Comparison of ENCODE assay signal across 17 cellular contexts in the genomic region with DNA sequence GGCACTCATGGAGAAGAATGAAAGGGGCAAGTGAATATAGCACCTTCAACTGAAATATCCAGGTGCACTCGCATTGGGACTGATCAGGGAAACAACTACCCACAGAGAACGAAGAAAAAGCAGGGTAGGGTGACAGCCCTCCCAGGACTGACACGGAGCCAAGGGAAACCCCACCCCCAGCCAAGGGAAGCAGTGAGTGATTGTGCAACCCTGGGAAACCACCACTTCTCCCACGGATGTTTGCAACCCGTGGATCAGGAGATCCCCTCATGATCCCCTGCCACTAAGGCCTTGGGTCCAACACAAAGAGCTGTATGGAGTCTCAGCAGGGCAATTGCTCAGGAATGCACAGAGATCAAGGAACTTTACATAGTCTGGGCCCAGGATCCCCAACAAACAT.
DNase-seq lines count a peak whose midpoint lies in the region; ATAC-seq, FAIRE-seq and TF ChIP-seq lines count a peak whose summit lies in the region.
"Had no signal": no experiment of that assay in that cellular context is flagged by ENCODE, and none has a peak within 500 bp of the region (broad histone marks: within the 10 kb centered on the region; RNA-seq: fewer than 3 reads in every experiment).

No MANE protein-coding gene starts in this region.

- H2AFZ ChIP-seq in GM12878 (ENCODE audit: control insufficient read depth, low read depth, low read length) (no peak overlapping the region), trophoblast cell (ENCODE audit: insufficient read depth, low read length, poor library complexity) (no peak overlapping the region)

- no peak for TF ChIP-seq CTCF in GM12878 (IDR thresholded peaks at IDR 0.05 in 2 of 3, conservative IDR thresholded peaks at IDR 0.05 in 1 of 3; ENCODE audit: control insufficient read depth in 2 of 3, extremely low read depth in 1 of 3, insufficient read depth in 1 of 3, low read depth in 3 of 3, low read length in 3 of 3)
- TF ChIP-seq CTCF in fibroblast of pulmonary artery (IDR thresholded peaks at IDR 0.05; ENCODE audit: low read length, missing control alignments): no peak

- no peak for TF ChIP-seq RAD21 in GM12878 (IDR thresholded peaks at IDR 0.05; ENCODE audit: insufficient read depth, low read depth, low read length)

- H2AK5ac ChIP-seq in trophoblast cell (ENCODE audit: low read length): no peak overlapping the region

- SMC1A ChIA-PET in GM12878 (lab: Charles Lee; ENCODE audit: uncharacterized antibody, unreplicated experiment): interaction anchor here (0.9 to 1.5 kb wide), 2 partner anchors 16 to 40 kb away, joined by 4 read pairs; no protein-coding TSS in a partner anchor

- no peak overlapping the region for H4K91ac ChIP-seq in trophoblast cell (ENCODE audit: low read depth, low read length)

- H3K4ac ChIP-seq in trophoblast cell (ENCODE audit: low read depth, low read length): no peak overlapping the region

- no TSS peak for BruUV-seq in GM12878 (replicated peaks; lab: Mats Ljungman, UMichigan)

- POLR2A ChIA-PET in GM12878 (lab: Charles Lee): no interaction called here

- 11% methylated on average over 5 of the region's 5 CpGs for WGBS in GM12878 (ENCODE audit: insufficient coverage, insufficient replicate concordance, low lambda C conversion rate, missing lambda C conversion rate)
- no CpG with 5 or more reads among the region's 5 CpGs for WGBS in trophoblast cell (ENCODE audit: extremely low coverage, insufficient coverage, insufficient read length)

- no peaks in the 10 kb centered on the region for H3K27me3 ChIP-seq in NT2/D1 (ENCODE audit: insufficient read depth, insufficient read length)
- no peaks in the 10 kb centered on the region for H3K27me3 ChIP-seq in GM12878 (replicated peaks in 1 of 2; ENCODE audit: control insufficient read depth in 2 of 2, insufficient read depth in 2 of 2, low read length in 1 of 2)
- H3K27me3 ChIP-seq in trophoblast cell (ENCODE audit: insufficient read depth, low read length): no peaks in the 10 kb centered on the region

- H2BK12ac ChIP-seq in trophoblast cell (ENCODE audit: low read length): no peak overlapping the region

- H3K79me2 ChIP-seq in GM12878 (ENCODE audit: control insufficient read depth, insufficient read depth, low read length) (no peaks in the 10 kb centered on the region), trophoblast cell (ENCODE audit: control insufficient read depth, insufficient read depth, low read length, poor library complexity) (no peaks in the 10 kb centered on the region)

- H2BK5ac ChIP-seq in trophoblast cell (ENCODE audit: low read depth, low read length, poor library complexity): no peak overlapping the region

- no peak for FAIRE-seq in GM12878 (lab: Jason Lieb, UNC)
- FAIRE-seq: D721Med had no signal

- no peak overlapping the region for H3K4me2 ChIP-seq in GM12878 (ENCODE audit: control insufficient read depth, insufficient read depth)
- no peak overlapping the region for H3K4me2 ChIP-seq in trophoblast cell (ENCODE audit: low read length)
- H3K4me2 ChIP-seq: BLaER1 had no signal

- peak overlapping the region; percentile 19 for H4K8ac ChIP-seq in trophoblast cell (ENCODE audit: low read depth, low read length)

- H3K27ac ChIP-seq in GM12878 (ENCODE audit: control insufficient read depth, insufficient read depth) (no peak overlapping the region), trophoblast cell (ENCODE audit: low read depth, low read length) (no peak overlapping the region)
- H3K27ac ChIP-seq: BLaER1 had no signal

- H2BK120ac ChIP-seq in trophoblast cell (ENCODE audit: insufficient read depth, low read length, poor library complexity): no peak overlapping the region

- H3K4me1 ChIP-seq in NT2/D1 (ENCODE audit: insufficient read depth, insufficient read length) (no peaks in the 10 kb centered on the region), GM12878 (ENCODE audit: control insufficient read depth, insufficient read depth, low read length) (no peaks in the 10 kb centered on the region; the same call in 1 of the 2 replicates), trophoblast cell (ENCODE audit: control insufficient read depth in 1 of 2, insufficient read depth in 2 of 2, low read length in 2 of 2) (no peaks in the 10 kb centered on the region)
- H3K4me1 ChIP-seq: BLaER1 had no signal

- TF ChIP-seq POLR2A in GM12878 (IDR thresholded peaks at IDR 0.05; ENCODE audit: low read depth, low read length): no peak

- in situ Hi-C loops in GM12878 (cut with MboI): no loop called here

- no peaks in the 10 kb centered on the region for H3K36me3 ChIP-seq in NT2/D1 (ENCODE audit: insufficient read depth, insufficient read length, low read length)
- no peaks in the 10 kb centered on the region for H3K36me3 ChIP-seq in GM12878 (ENCODE audit: control insufficient read depth in 2 of 2, insufficient read depth in 2 of 2, low read length in 1 of 2)
- H3K36me3 ChIP-seq in trophoblast cell (ENCODE audit: control insufficient read depth in 1 of 2, insufficient read depth in 2 of 2, low read length in 2 of 2): no peaks in the 10 kb centered on the region
- H3K36me3 ChIP-seq: BLaER1 had no signal

- TF ChIP-seq EP300 in GM12878 (IDR thresholded peaks at IDR 0.05; ENCODE audit: borderline replicate concordance in 1 of 2, control insufficient read depth in 1 of 2, low read depth in 2 of 2, low read length in 2 of 2): no peak

- no peaks in the 10 kb centered on the region for H4K20me1 ChIP-seq in GM12878 (ENCODE audit: control insufficient read depth, insufficient read depth)
- H4K20me1 ChIP-seq: BLaER1 had no signal

- DNase-seq in NT2/D1 (ENCODE audit: low read depth, low spot score) (peak; percentile 28), GM12878 (ENCODE audit: low read depth, low spot score) (no peak), fibroblast of pulmonary artery (ENCODE audit: low read depth) (peak; percentile 40), trophoblast cell (no peak), AG08395 (ENCODE audit: low spot score) (no peak), posterior vena cava (ENCODE audit: low spot score) (no peak)
- DNase-seq: CD8-positive, alpha-beta T cell; DMS79 treated with DMSO at 0.1 percent for 48 hours; HCEC 1CT; KBM-7; NCI-H2081 treated with DMSO at 0.1 percent for 48 hours; NCI-H69; OCI-M1; SIG-M5 had no signal

- RAD21 ChIA-PET in GM12878 (lab: Charles Lee; ENCODE audit: unreplicated experiment): no interaction called here

- no peaks in the 10 kb centered on the region; the same call in 1 of the 2 replicates for H3K9me3 ChIP-seq in NT2/D1 (ENCODE audit: insufficient read depth, low read length)
- H3K9me3 ChIP-seq in GM12878 (replicated peaks; ENCODE audit: control insufficient read depth, insufficient read depth, low read length): no peaks in the 10 kb centered on the region; the same call in 2 of the 3 replicates
- H3K9me3 ChIP-seq in trophoblast cell (ENCODE audit: insufficient read depth, low read depth, low read length): no peaks in the 10 kb centered on the region

- H4K12ac ChIP-seq in trophoblast cell (ENCODE audit: low read depth, low read length): no peak overlapping the region

- H3K4me3 ChIP-seq in NT2/D1 (ENCODE audit: insufficient read length, low read depth) (no peak overlapping the region), GM12878 (no peak overlapping the region), fibroblast of pulmonary artery (replicated peaks; ENCODE audit: low read depth, low read length) (no peak overlapping the region), trophoblast cell (ENCODE audit: low read depth, low read length) (no peak overlapping the region)
- H3K4me3 ChIP-seq: BLaER1 had no signal

- CTCF ChIA-PET in GM12878 (lab: Yijun Ruan, JAX): no interaction called here

- H3K79me1 ChIP-seq in trophoblast cell (ENCODE audit: low read length): no peaks in the 10 kb centered on the region

- intact Hi-C loops in GM12878 (cut with micrococcal nuclease; ENCODE audit: unreplicated experiment) (no loop called here), posterior vena cava (cut with DNase I) (no loop called here)

- no peak overlapping the region for H3K23ac ChIP-seq in trophoblast cell (ENCODE audit: low read length)

- H3K18ac ChIP-seq in trophoblast cell (ENCODE audit: low read length): no peak overlapping the region

- no peak overlapping the region for H3K14ac ChIP-seq in trophoblast cell (ENCODE audit: low read length)

- ATAC-seq in GM12878 (peak; percentile 29), HG03139 (IDR thresholded peaks at IDR 0.05; ENCODE audit: unreplicated experiment) (no peak)
- ATAC-seq: CD8-positive, alpha-beta T cell had no signal

- H3K9ac ChIP-seq in NT2/D1 (ENCODE audit: insufficient read length, low read depth) (no peak overlapping the region), GM12878 (ENCODE audit: control insufficient read depth, insufficient read depth, low read length) (no peak overlapping the region), trophoblast cell (ENCODE audit: low read length) (no peak overlapping the region)
- H3K9ac ChIP-seq: BLaER1 had no signal

TF ChIP-seq in GM12878, 131 proteins besides CTCF, POLR2A, EP300 and RAD21 (continues in another document):
- TF ChIP-seq REST (IDR thresholded peaks at IDR 0.05; ENCODE audit: low read depth, low read length) (no peak), ZNF384 (IDR thresholded peaks at IDR 0.05; ENCODE audit: borderline replicate concordance, low read depth, low read length) (no peak), SMAD1 (IDR thresholded peaks at IDR 0.05; ENCODE audit: low read depth, partially characterized antibody) (no peak), POLR2AphosphoS5 (IDR thresholded peaks at IDR 0.05; ENCODE audit: low read length) (no peak), CREM (IDR thresholded peaks at IDR 0.05; ENCODE audit: low read depth) (no peak)

Comparison
In these comparisons a context has a peak if more than half of its experiments do, and no peak if none do; other contexts are left out.
1. DNase-seq: peak in NT2/D1 (single experiment) and fibroblast of pulmonary artery (single experiment); none in GM12878 (single experiment), trophoblast cell (0 of 2), AG08395 (single experiment) and posterior vena cava (single experiment).